Comparison of ENCODE assay signal across 8 cellular contexts in the genomic region with DNA sequence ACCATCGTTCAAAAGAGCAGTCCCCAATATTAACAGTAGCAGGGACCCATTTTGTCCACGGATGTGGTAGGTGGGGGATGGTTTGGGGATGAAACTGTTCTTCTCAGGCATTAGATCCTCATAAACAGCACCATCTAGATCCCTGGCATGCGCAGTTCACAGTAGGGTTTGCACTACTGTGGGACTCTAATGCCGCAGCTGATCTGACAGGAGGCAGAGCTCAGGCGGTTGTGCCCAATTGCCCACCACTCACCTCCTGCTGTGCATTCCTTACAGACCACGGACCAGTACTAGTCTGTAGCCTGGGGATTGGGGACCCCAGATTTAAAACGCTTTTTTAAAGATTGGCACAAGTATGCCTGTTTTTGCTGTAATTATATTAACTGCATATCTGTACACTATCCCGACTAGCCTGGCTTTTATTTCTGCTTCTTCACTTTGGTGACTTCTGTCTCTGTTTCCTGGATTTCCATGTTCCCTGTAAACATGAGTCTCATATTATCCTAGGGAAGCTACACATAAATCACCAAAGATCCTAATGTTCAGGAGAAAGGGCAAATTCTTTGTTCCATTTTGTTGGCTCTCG.
A peak's percentile ranks its signal among the peaks of the same experiment; 100 is the strongest.
DNase-seq lines count a peak whose midpoint lies in the region; ATAC-seq and TF ChIP-seq lines count a peak whose summit lies in the region.
"Had no signal": no experiment of that assay in that cellular context is flagged by ENCODE, and none has a peak within 500 bp of the region (broad histone marks: within the 10 kb centered on the region; RNA-seq: fewer than 3 reads in every experiment).

No MANE protein-coding gene starts in this region.

- H2AFZ ChIP-seq in IMR-90 (replicated peaks; ENCODE audit: low read length, poor library complexity) (peak overlapping the region; percentile 73), mesenchymal stem cell (ENCODE audit: low read depth, low read length) (no peak overlapping the region)

- DNase-seq in IMR-90 (no peak), breast epithelium (ENCODE audit: low spot score in 2 of 2) (no peak), mesenchymal stem cell (peak; percentile 70), upper lobe of right lung (no peak), activated gamma-delta T cell treated with Interleukin-2 at 50 U/mL for 16 hours (no peak), GM19240 (ENCODE audit: insufficient read length, low spot score) (no peak)
- DNase-seq in activated CD4-positive, alpha-beta T cell treated with anti-CD3 and anti-CD28 coated beads for 4 hours = no peak

- ATAC-seq in IMR-90 (ENCODE audit: low read depth) (peak; percentile 52), upper lobe of right lung (no peak)

- peak overlapping the region; percentile 98 for H3K27ac ChIP-seq in IMR-90 (ENCODE audit: insufficient read depth, low read length)
- H3K27ac ChIP-seq in breast epithelium = peak overlapping the region; percentile 88 to 91
- H3K27ac ChIP-seq in mesenchymal stem cell (ENCODE audit: low read length, poor library complexity, severe bottlenecking) = peak overlapping the region; percentile 99
- peak overlapping the region; percentile 77 for H3K27ac ChIP-seq in upper lobe of right lung
- H3K27ac ChIP-seq: HL-60 had no signal

- peaks cover 15% of the 10 kb centered on the region for H3K4me1 ChIP-seq in IMR-90 (ENCODE audit: control insufficient read depth, insufficient read depth, low read length)
- peaks cover 6 to 9% of the 10 kb centered on the region in 2 donors for H3K4me1 ChIP-seq in breast epithelium
- peaks cover 9% of the 10 kb centered on the region for H3K4me1 ChIP-seq in mesenchymal stem cell (ENCODE audit: control insufficient read depth, insufficient read depth, low read depth, low read length)
- peaks cover 11% of the 10 kb centered on the region for H3K4me1 ChIP-seq in upper lobe of right lung

- WGBS in IMR-90 (ENCODE audit: extremely low coverage in 2 of 2, insufficient read length in 1 of 2), 2 experiments = no CpG with 5 or more reads among the region's 9 CpGs
- WGBS in mesenchymal stem cell = 30% methylated on average over 7 of the region's 9 CpGs

- peak overlapping the region; percentile 60 to 66 for H2BK12ac ChIP-seq in mesenchymal stem cell (ENCODE audit: low read length in 2 of 2)

- H3K14ac ChIP-seq in IMR-90 (replicated peaks; ENCODE audit: low read depth, low read length) = peak overlapping the region; percentile 98
- H3K14ac ChIP-seq in mesenchymal stem cell (ENCODE audit: low read length in 2 of 2) = peak overlapping the region in 1 of 2 experiments; percentile 57

- H3K27me3 ChIP-seq in IMR-90 (ENCODE audit: control insufficient read depth, insufficient read depth, low read length) = no peaks in the 10 kb centered on the region
- H3K27me3 ChIP-seq in breast epithelium = no peaks in the 10 kb centered on the region
- H3K27me3 ChIP-seq in mesenchymal stem cell (ENCODE audit: control insufficient read depth in 1 of 2, insufficient read depth in 1 of 2, low read length in 2 of 2) = no peaks in the 10 kb centered on the region
- no peaks in the 10 kb centered on the region for H3K27me3 ChIP-seq in upper lobe of right lung

- TF ChIP-seq CTCF in IMR-90 (conservative IDR thresholded peaks at IDR 0.05; ENCODE audit: low read depth, low read length) (no peak), breast epithelium (IDR thresholded peaks at IDR 0.05) (no peak), upper lobe of right lung (IDR thresholded peaks at IDR 0.05) (no peak)

- in situ Hi-C loops in IMR-90 (cut with MboI; ENCODE audit: low sequenced_read_pairs) = loop anchor here (5.0 to 10.0 kb wide), 2 partner anchors 418 to 880 kb away; no protein-coding TSS in a partner anchor

- peak overlapping the region; percentile 100 for H2BK20ac ChIP-seq in IMR-90 (ENCODE audit: low read depth, low read length)

- BruUV-seq in IMR-90 (replicated peaks; lab: Mats Ljungman, UMichigan) = no TSS peak

- H3K9me3 ChIP-seq in IMR-90 (ENCODE audit: control insufficient read depth, insufficient read depth, low read length) (no peaks in the 10 kb centered on the region), breast epithelium (no peaks in the 10 kb centered on the region), mesenchymal stem cell (ENCODE audit: control insufficient read depth, low read length) (no peaks in the 10 kb centered on the region), upper lobe of right lung (no peaks in the 10 kb centered on the region)

- peak overlapping the region; percentile 100 for H2BK120ac ChIP-seq in IMR-90 (ENCODE audit: low read depth, low read length)
- peak overlapping the region; percentile 78 for H2BK120ac ChIP-seq in mesenchymal stem cell (ENCODE audit: low read depth, low read length)

- no peaks in the 10 kb centered on the region for H4K20me1 ChIP-seq in IMR-90 (ENCODE audit: insufficient read depth, low read length)

- TF ChIP-seq POLR2A in IMR-90 (IDR thresholded peaks at IDR 0.05; ENCODE audit: low read depth, low read length) (no peak), breast epithelium (IDR thresholded peaks at IDR 0.05) (no peak)

- H2AK5ac ChIP-seq in IMR-90 (ENCODE audit: low read depth, low read length) = peak overlapping the region; percentile 100
- H2AK5ac ChIP-seq in mesenchymal stem cell (ENCODE audit: low read length, severe bottlenecking) = no peak overlapping the region

- dilution Hi-C loops in IMR-90 (cut with HindIII; ENCODE audit: low sequenced_read_pairs, unreplicated experiment) = no loop called here

- peak overlapping the region; percentile 97 for H3K56ac ChIP-seq in IMR-90 (ENCODE audit: extremely low read depth, insufficient read depth, low read length)

- TF ChIP-seq RAD21 in IMR-90 (IDR thresholded peaks at IDR 0.05; ENCODE audit: low read length) = no peak

- H3K36me3 ChIP-seq in IMR-90 (ENCODE audit: control insufficient read depth, insufficient read depth, low read length) (no peaks in the 10 kb centered on the region), breast epithelium (no peaks in the 10 kb centered on the region), mesenchymal stem cell (ENCODE audit: control insufficient read depth in 1 of 2, insufficient read depth in 2 of 2, low read depth in 1 of 2, low read length in 2 of 2) (no peaks in the 10 kb centered on the region), upper lobe of right lung (no peaks in the 10 kb centered on the region)

- H3K4ac ChIP-seq in IMR-90 (ENCODE audit: low read depth, low read length) (peak overlapping the region; percentile 100), mesenchymal stem cell (ENCODE audit: low read depth in 1 of 2, low read length in 2 of 2) (peak overlapping the region in 1 of 2 experiments; percentile 82)

- H3K23ac ChIP-seq in IMR-90 (ENCODE audit: low read depth, low read length) = peak overlapping the region; percentile 95
- H3K23ac ChIP-seq in mesenchymal stem cell (ENCODE audit: low read length in 2 of 2) = no peak overlapping the region

- H4K91ac ChIP-seq in IMR-90 (ENCODE audit: insufficient read depth, low read depth, low read length) (peak overlapping the region; percentile 99), mesenchymal stem cell (ENCODE audit: low read length) (peak overlapping the region; percentile 65)

- peak overlapping the region; percentile 94 to 97 for H4K8ac ChIP-seq in IMR-90 (ENCODE audit: low read depth in 2 of 2, low read length in 2 of 2)
- H4K8ac ChIP-seq in mesenchymal stem cell (ENCODE audit: low read length) = peak overlapping the region; percentile 93

- H3K4me2 ChIP-seq in IMR-90 (ENCODE audit: low read depth, low read length) (peak overlapping the region; percentile 51), mesenchymal stem cell (ENCODE audit: low read length, poor library complexity, severe bottlenecking) (peak overlapping the region; percentile 43)

- H2BK15ac ChIP-seq in IMR-90 (ENCODE audit: low read depth, low read length) (peak overlapping the region; percentile 97), mesenchymal stem cell (ENCODE audit: low read depth, poor library complexity, severe bottlenecking) (no peak overlapping the region)

- H2BK5ac ChIP-seq in IMR-90 (ENCODE audit: low read depth, low read length, poor library complexity, severe bottlenecking) (peak overlapping the region; percentile 100), mesenchymal stem cell (ENCODE audit: low read depth, low read length, poor library complexity, severe bottlenecking) (peak overlapping the region; percentile 84)

- intact Hi-C loops in IMR-90 (cut with micrococcal nuclease) = loop anchor here (2.0 kb wide), 1 partner anchor 104 kb away; no protein-coding TSS in a partner anchor
- intact Hi-C loops in breast epithelium (cut with DNase I; ENCODE audit: low total_unique reads) = loop anchor here (5.0 kb wide), 1 partner anchor 405 kb away; no protein-coding TSS in a partner anchor
- intact Hi-C loops in upper lobe of right lung (cut with DNase I) = no loop called here

- H3K79me1 ChIP-seq in IMR-90 (ENCODE audit: low read depth in 1 of 2, low read length in 2 of 2) = peaks cover 0 to 17% of the 10 kb centered on the region in 2 experiments; a peak in 3 of 4 replicates
- peaks cover 4% of the 10 kb centered on the region for H3K79me1 ChIP-seq in mesenchymal stem cell (replicated peaks; ENCODE audit: low read length, poor library complexity, severe bottlenecking)

- CTCF ChIA-PET in IMR-90 (lab: Yijun Ruan, JAX) = interaction anchor here (1.9 kb wide), 1 partner anchor 104 kb away, joined by 6 read pairs; no protein-coding TSS in a partner anchor

- POLR2A ChIA-PET in IMR-90 (lab: Charles Lee; ENCODE audit: unreplicated experiment) = interaction anchor here (0.6 kb wide), 1 partner anchor 191 kb away, joined by 11 read pairs; no protein-coding TSS in a partner anchor

- peak overlapping the region; percentile 94 for H2AK9ac ChIP-seq in IMR-90 (replicated peaks; ENCODE audit: low read depth, low read length, poor library complexity)

- peak overlapping the region; percentile 95 for H4K5ac ChIP-seq in IMR-90 (ENCODE audit: low read depth, low read length)

- H3K18ac ChIP-seq in IMR-90 (ENCODE audit: low read depth, low read length) = peak overlapping the region; percentile 98
- peak overlapping the region; percentile 68 to 91 for H3K18ac ChIP-seq in mesenchymal stem cell (ENCODE audit: low read depth in 1 of 2, low read length in 2 of 2)

- no peak overlapping the region for H3K4me3 ChIP-seq in IMR-90 (ENCODE audit: insufficient read depth, low read depth, low read length)
- no peak overlapping the region for H3K4me3 ChIP-seq in breast epithelium
- peak overlapping the region in 1 of 2 experiments; percentile 3 for H3K4me3 ChIP-seq in mesenchymal stem cell (ENCODE audit: insufficient read depth in 1 of 2, low read depth in 1 of 2, low read length in 2 of 2)
- H3K4me3 ChIP-seq in upper lobe of right lung = no peak overlapping the region

- H3K9me1 ChIP-seq in IMR-90 (ENCODE audit: insufficient read depth, low read length) = peaks cover 7% of the 10 kb centered on the region

- H3K9ac ChIP-seq in IMR-90 (ENCODE audit: low read depth, low read length) (peak overlapping the region; percentile 37), mesenchymal stem cell (ENCODE audit: low read length) (peak overlapping the region; percentile 86)

TF ChIP-seq in IMR-90, 13 proteins besides CTCF, POLR2A, EP300 and RAD21 (continues in another document):
- TF ChIP-seq CEBPB (IDR thresholded peaks at IDR 0.05; ENCODE audit: low read depth, low read length) (no peak), NFE2L2 (IDR thresholded peaks at IDR 0.05; ENCODE audit: low read depth, low read length) (no peak)
